1 cellular context compared by ENCODE assay signal in genomic region chr9:136363606-136364368, GRCh38.
TF ChIP-seq lines count a peak whose summit lies in the region.

TSS of gene DNLZ (minus strand) at chr9:136363744. CDS start at chr9:136363714, 30 bp downstream.

TF ChIP-seq in K562, 482 proteins besides CTCF, POLR2A, EP300 and RAD21 (continued from another document and continues in another):
- peak; percentile 70 for TF ChIP-seq USF2 (CRISPR knock-in tag; IDR thresholded peaks at IDR 0.05)
- TF ChIP-seq ZKSCAN1 (IDR thresholded peaks at IDR 0.05; ENCODE audit: low read depth, low read length): no peak
- peak; percentile 81 for TF ChIP-seq RNF219 (CRISPR knock-in tag; IDR thresholded peaks at IDR 0.05)
- TF ChIP-seq ZNF740 (CRISPR knock-in tag; IDR thresholded peaks at IDR 0.05): no peak
- TF ChIP-seq ZNF740 (tag; IDR thresholded peaks at IDR 0.05): no peak
- no peak for TF ChIP-seq ZNF589 (CRISPR knock-in tag; IDR thresholded peaks at IDR 0.05; ENCODE audit: low read depth)
- peak; percentile 48 for TF ChIP-seq TEAD4 (IDR thresholded peaks at IDR 0.05; ENCODE audit: low read length)
- no peak for TF ChIP-seq TEAD4 (CRISPR knock-in tag; IDR thresholded peaks at IDR 0.05; ENCODE audit: borderline replicate concordance)
- TF ChIP-seq NRF1 (conservative IDR thresholded peaks at IDR 0.05 in 1 of 2, IDR thresholded peaks at IDR 0.05 in 1 of 2): peak in 1 of 2 experiments; percentile 40; a peak in 1 of 4 replicates
- TF ChIP-seq EWSR1 (IDR thresholded peaks at IDR 0.05; ENCODE audit: borderline replicate concordance, low read depth, partially characterized antibody): no peak
- no peak for TF ChIP-seq PRMT5 (CRISPR knock-in tag; IDR thresholded peaks at IDR 0.05)
- peak; percentile 10 for TF ChIP-seq THAP12 (CRISPR knock-in tag; IDR thresholded peaks at IDR 0.05)
- no peak for TF ChIP-seq OTX1 (CRISPR knock-in tag; IDR thresholded peaks at IDR 0.05)
- peak in 1 of 2 experiments; percentile 31; a peak in 2 of 4 replicates for TF ChIP-seq HDAC1 (IDR thresholded peaks at IDR 0.05)
- TF ChIP-seq MBD1 (CRISPR knock-in tag; IDR thresholded peaks at IDR 0.05): 0 out of 2 replicates have a peak, but pooled peaks have one; percentile 66
- TF ChIP-seq ELF4 (CRISPR knock-in tag; IDR thresholded peaks at IDR 0.05): peak; percentile 94
- no peak for TF ChIP-seq KHSRP (IDR thresholded peaks at IDR 0.05)
- TF ChIP-seq NCOR1 (IDR thresholded peaks at IDR 0.05): peak; percentile 40
- peak; percentile 55 for TF ChIP-seq NEUROD1 (IDR thresholded peaks at IDR 0.05; ENCODE audit: borderline replicate concordance, low read depth, low read length, partially characterized antibody)
- peak; percentile 19; the same call in 1 of the 2 replicates for TF ChIP-seq STAG1 (CRISPR knock-in tag; IDR thresholded peaks at IDR 0.05; ENCODE audit: borderline replicate concordance)
- TF ChIP-seq ZNF124 (CRISPR knock-in tag; IDR thresholded peaks at IDR 0.05): 0 out of 2 replicates have a peak, but pooled peaks have one; percentile 17
- peak; percentile 72 for TF ChIP-seq PRPF4 (IDR thresholded peaks at IDR 0.05; ENCODE audit: insufficient read depth, low read depth, low read length, poor library complexity, severe bottlenecking)
- peak; percentile 74; the same call in 1 of the 2 replicates for TF ChIP-seq E4F1 (CRISPR knock-in tag; IDR thresholded peaks at IDR 0.05; ENCODE audit: borderline replicate concordance)
- TF ChIP-seq TFE3 (CRISPR knock-in tag; IDR thresholded peaks at IDR 0.05): peak; percentile 22; the same call in 1 of the 2 replicates
- no peak for TF ChIP-seq ZNF324 (CRISPR knock-in tag; IDR thresholded peaks at IDR 0.05)
- peak; percentile 83; the same call in 1 of the 2 replicates for TF ChIP-seq ZNF830 (CRISPR knock-in tag; IDR thresholded peaks at IDR 0.05)
- 0 out of 2 replicates have a peak, but pooled peaks have one; percentile 18 for TF ChIP-seq BCL6 (CRISPR knock-in tag; IDR thresholded peaks at IDR 0.05)
- TF ChIP-seq E2F8 (IDR thresholded peaks at IDR 0.05; ENCODE audit: low read depth, partially characterized antibody): peak; percentile 98
- peak; percentile 58; the same call in 1 of the 2 replicates for TF ChIP-seq FOSL1 (tag; conservative IDR thresholded peaks at IDR 0.05)
- peak; percentile 80 for TF ChIP-seq GMEB1 (CRISPR knock-in tag; IDR thresholded peaks at IDR 0.05)
- no peak for TF ChIP-seq MEIS2 (IDR thresholded peaks at IDR 0.05; ENCODE audit: partially characterized antibody)
- no peak for TF ChIP-seq RBM15 (IDR thresholded peaks at IDR 0.05; ENCODE audit: insufficient read depth, low read length)
- no peak for TF ChIP-seq TSHZ1 (CRISPR knock-in tag; IDR thresholded peaks at IDR 0.05)
- peak; percentile 79 for TF ChIP-seq ZNF431 (CRISPR knock-in tag; IDR thresholded peaks at IDR 0.05)
- TF ChIP-seq ZNF184 (CRISPR knock-in tag; IDR thresholded peaks at IDR 0.05): no peak
- TF ChIP-seq XRCC4 (IDR thresholded peaks at IDR 0.05; ENCODE audit: extremely low read depth, insufficient read depth, insufficient read length): no peak
- peak; percentile 48; the same call in 1 of the 2 replicates for TF ChIP-seq JUND (IDR thresholded peaks at IDR 0.05; ENCODE audit: borderline replicate concordance, low read depth, low read length)
- no peak for TF ChIP-seq JUND (tag; IDR thresholded peaks at IDR 0.05; ENCODE audit: borderline replicate concordance, low read depth, low read length)
- no peak for TF ChIP-seq MTA2 (IDR thresholded peaks at IDR 0.05; ENCODE audit: low read depth)
